ENCODE assay signal across 14 cellular contexts in genomic region chr2:37984589-37984988, GRCh38. TPM values are rescaled to one million over a fixed set of nuclear protein-coding genes. Genes with fewer than 3 reads are reported as not detected.
DNase-seq lines count a peak whose midpoint lies in the region; ATAC-seq and TF ChIP-seq lines count a peak whose summit lies in the region.
"Had no signal": no experiment of that assay in that cellular context is flagged by ENCODE, and none has a peak within 500 bp of the region (broad histone marks: within the 10 kb centered on the region; RNA-seq: fewer than 3 reads in every experiment).

No MANE protein-coding gene starts in this region.

- TF ChIP-seq CTCF in heart right ventricle (IDR thresholded peaks at IDR 0.05) (peak in 6 of 9 donors; percentile 5 to 42 (median 25)), Panc1 (IDR thresholded peaks at IDR 0.05) (peak; percentile 23; the same call in 1 of the 2 replicates), fibroblast of lung (conservative IDR thresholded peaks at IDR 0.05 in 1 of 2, IDR thresholded peaks at IDR 0.05 in 1 of 2; ENCODE audit: low read depth in 1 of 2, low read length in 2 of 2) (peak in 1 of 2 donors; percentile 22), uterus (IDR thresholded peaks at IDR 0.05) (peak; percentile 17 to 35 (median 20))

- H3K27ac ChIP-seq in heart right ventricle (no peak overlapping the region), Panc1 (ENCODE audit: low read length) (no peak overlapping the region), fibroblast of lung (ENCODE audit: insufficient read depth, low read length) (no peak overlapping the region), uterus (no peak overlapping the region)
- H3K27ac ChIP-seq: BLaER1 treated with 17β-estradiol and CSF1 and Interleukin-3, amounts not matched to agents 10 nM and 100 nM; gastroesophageal sphincter; skin epidermis had no signal

- in situ Hi-C loops in Panc1 (cut with HindIII; ENCODE audit: low pct_unique_long_range_greater_than_20kb, low sequenced_read_pairs) = no loop called here

- POLR2A ChIA-PET in Panc1 (lab: Charles Lee) = no interaction called here

- ATAC-seq in heart right ventricle (no peak), Panc1 (no peak), HG03108 (IDR thresholded peaks at IDR 0.05; ENCODE audit: unreplicated experiment) (no peak), HG02840 (IDR thresholded peaks at IDR 0.05; ENCODE audit: low FRiP score, unreplicated experiment) (no peak)
- ATAC-seq: gastroesophageal sphincter had no signal

- H3K4me3 ChIP-seq in heart right ventricle (no peak overlapping the region), Panc1 (ENCODE audit: low read depth in 2 of 2, low read length in 2 of 2) (no peak overlapping the region), fibroblast of lung (replicated peaks in 1 of 4; ENCODE audit: control extremely low read depth in 1 of 4, insufficient read depth in 1 of 4, low read depth in 3 of 4, low read length in 4 of 4) (no peak overlapping the region), uterus (no peak overlapping the region)
- H3K4me3 ChIP-seq: BLaER1 treated with 17β-estradiol and CSF1 and Interleukin-3, amounts not matched to agents 10 nM and 100 nM; gastroesophageal sphincter; skin epidermis had no signal

- H3K4me1 ChIP-seq in heart right ventricle (peaks cover 0 to 14% (median 0%) of the 10 kb centered on the region in 9 donors), Panc1 (ENCODE audit: control insufficient read depth, insufficient read depth, low read length) (peaks cover 5% of the 10 kb centered on the region; the same call in 1 of the 2 replicates), fibroblast of lung (ENCODE audit: control insufficient read depth, extremely low read depth, insufficient read depth, low read length) (peaks cover 2% of the 10 kb centered on the region), uterus (no peaks in the 10 kb centered on the region)

- no peaks in the 10 kb centered on the region for H3K27me3 ChIP-seq in heart right ventricle
- no peaks in the 10 kb centered on the region for H3K27me3 ChIP-seq in Panc1 (ENCODE audit: control insufficient read depth, insufficient read depth, low read length)
- no peaks in the 10 kb centered on the region for H3K27me3 ChIP-seq in fibroblast of lung (ENCODE audit: control insufficient read depth, insufficient read depth, low read length)
- H3K27me3 ChIP-seq in uterus = no peaks in the 10 kb centered on the region
- H3K27me3 ChIP-seq: BLaER1 treated with 17β-estradiol and CSF1 and Interleukin-3, amounts not matched to agents 10 nM and 100 nM; gastroesophageal sphincter had no signal

- intact Hi-C loops in heart right ventricle (cut with DNase I) = loop anchor here in 8 of 10 donors (5.0 to 10.0 kb wide), 6 partner anchors 90 to 293 kb away; partner anchors contain the start of gene CYP1B1 (in 3 of the 8)
- intact Hi-C loops in cardiac septum (cut with DNase I) = loop anchor here (5.0 to 10.0 kb wide), 2 partner anchors 90 to 133 kb away; partner anchors contain the start of gene CYP1B1
- intact Hi-C loops in Panc1 (cut with micrococcal nuclease; ENCODE audit: unreplicated experiment) = loop anchor here (5.0 kb wide), 1 partner anchor 93 kb away; the partner anchor contains the start of gene CYP1B1
- intact Hi-C loops in uterus (cut with DNase I; ENCODE audit: low total_unique reads) = loop anchor here (5.0 kb wide), 1 partner anchor 293 kb away; no protein-coding TSS in a partner anchor

- H3K9me3 ChIP-seq in heart right ventricle (no peaks in the 10 kb centered on the region), Panc1 (ENCODE audit: control insufficient read depth, insufficient read depth, low read depth, low read length) (no peaks in the 10 kb centered on the region), fibroblast of lung (ENCODE audit: control insufficient read depth, insufficient read depth, low read depth, low read length) (no peaks in the 10 kb centered on the region), uterus (no peaks in the 10 kb centered on the region)
- H3K9me3 ChIP-seq: gastroesophageal sphincter had no signal

- no peak for TF ChIP-seq POLR2A in uterus (IDR thresholded peaks at IDR 0.05)

- H3K4me2 ChIP-seq in fibroblast of lung (ENCODE audit: extremely low read depth, insufficient read depth, low read length) = no peak overlapping the region

- H4K20me1 ChIP-seq in fibroblast of lung (ENCODE audit: control insufficient read depth, extremely low read depth, insufficient read depth, low read length) = no peaks in the 10 kb centered on the region
- H4K20me1 ChIP-seq: BLaER1 treated with 17β-estradiol and CSF1 and Interleukin-3, amounts not matched to agents 10 nM and 100 nM had no signal

- no peak for DNase-seq in heart right ventricle
- no peak for DNase-seq in cardiac septum (ENCODE audit: low spot score)
- no peak for DNase-seq in Panc1 (ENCODE audit: low read depth, low spot score)
- DNase-seq in fibroblast of lung (ENCODE audit: low read depth in 2 of 2) = peak; percentile 16 to 71
- DNase-seq in uterus = no peak
- DNase-seq in DMS53 treated with DMSO at 0.1 percent for 48 hours (lab: John Stamatoyannopoulos, UW; ENCODE audit: unreplicated experiment) = no peak
- DNase-seq: GOT3, NCI-H774, T1000 had no signal

- no peaks in the 10 kb centered on the region for H3K79me2 ChIP-seq in fibroblast of lung (ENCODE audit: control insufficient read depth, insufficient read depth, low read length)

- CTCF ChIA-PET in Panc1 (lab: Charles Lee) = interaction anchor here (0.6 kb wide), 1 partner anchor 669 kb away, joined by 3 read pairs; no protein-coding TSS in a partner anchor

- H3K36me3 ChIP-seq in heart right ventricle = no peaks in the 10 kb centered on the region
- H3K36me3 ChIP-seq in Panc1 (ENCODE audit: control insufficient read depth, insufficient read depth, low read length) = no peaks in the 10 kb centered on the region
- no peaks in the 10 kb centered on the region for H3K36me3 ChIP-seq in fibroblast of lung (ENCODE audit: control insufficient read depth, insufficient read depth, low read length)
- no peaks in the 10 kb centered on the region for H3K36me3 ChIP-seq in uterus
- H3K36me3 ChIP-seq: BLaER1 treated with 17β-estradiol and CSF1 and Interleukin-3, amounts not matched to agents 10 nM and 100 nM; gastroesophageal sphincter had no signal

- no TSS peak for BruUV-seq in Panc1 (replicated peaks; lab: Mats Ljungman, UMichigan)

- H3K9ac ChIP-seq in fibroblast of lung (ENCODE audit: insufficient read depth, low read length) = no peak overlapping the region
- H3K9ac ChIP-seq: BLaER1 treated with 17β-estradiol and CSF1 and Interleukin-3, amounts not matched to agents 10 nM and 100 nM had no signal

- no peak overlapping the region for H2AFZ ChIP-seq in fibroblast of lung (ENCODE audit: low read length)

RNA-seq across cellular contexts. Expression of gene RMDN2, which starts 59.5 kb away (rescaled TPM):
- total RNA-seq in heart right ventricle (1 to 10 TPM; 4.1 to 8.5 (median 5.2) TPM), cardiac septum (4.8 TPM), Panc1 (2021; ENCODE audit: unreplicated experiment) (4.4 TPM), fibroblast of lung (5.1 and 5.4 TPM in 2 replicates), uterus (10 to 100 TPM; 12.5 to 19.2 (median 14.3) TPM)
- polyA plus RNA-seq in heart right ventricle (1 to 10 TPM; 2.5 to 4.4 TPM), fibroblast of lung (4.9 and 9.2 TPM in 2 replicates)
- 1.7 TPM for polyA plus RNA-seq in Panc1 (2012; ENCODE audit: insufficient read length)
- polyA plus RNA-seq in fibroblast of lung (2012) = 2.9 and 5.9 TPM in 2 replicates
- polyA minus RNA-seq in fibroblast of lung (ENCODE audit: low replicate concordance) = not detected in 2 replicates

Comparison
In these comparisons a context has a peak if more than half of its experiments do, and no peak if none do; other contexts are left out.
1. DNase-seq: peak in fibroblast of lung (2 of 2); none in heart right ventricle (0 of 2), cardiac septum (single experiment), Panc1 (single experiment), uterus (0 of 2) and DMS53 treated with DMSO at 0.1 percent for 48 hours (single experiment).